10 cellular contexts compared by ENCODE assay signal in genomic region chr15:73800662-73801345, GRCh38. TPM values are rescaled to one million over a fixed set of nuclear protein-coding genes. Genes with fewer than 3 reads are reported as not detected.
DNase-seq lines count a peak whose midpoint lies in the region; ATAC-seq and TF ChIP-seq lines count a peak whose summit lies in the region.
"Had no signal": no experiment of that assay in that cellular context is flagged by ENCODE, and none has a peak within 500 bp of the region (broad histone marks: within the 10 kb centered on the region; RNA-seq: fewer than 3 reads in every experiment).

No MANE protein-coding gene starts in this region.

- no peak for TF ChIP-seq CTCF in PC-3 (conservative IDR thresholded peaks at IDR 0.05; ENCODE audit: low read depth, low read length)

- no peaks in the 10 kb centered on the region for H3F3A ChIP-seq in PC-3 (ENCODE audit: low read length, unreplicated experiment)

- peak overlapping the region in 1 of 2 donors; percentile 3 for H3K27ac Mint-ChIP-seq in activated naive CD4-positive, alpha-beta T cell treated with anti-CD3 and anti-CD28 coated beads, Interleukin-2, amount 50 U/mL, for 72 hours
- H3K27ac Mint-ChIP-seq: naive B cell had no signal

- peak; percentile 59 for DNase-seq in DMS79 (lab: John Stamatoyannopoulos, UW)
- DNase-seq in PC-3: peak; percentile 46
- DNase-seq in fibroblast of the conjunctiva (ENCODE audit: low read depth): peak; percentile 70
- peak; percentile 34 to 96 (median 78) for DNase-seq in posterior cingulate gyrus
- no peak for DNase-seq in activated naive CD4-positive, alpha-beta T cell treated with anti-CD3 and anti-CD28 coated beads, Interleukin-2, amount 50 U/mL, for 72 hours (ENCODE audit: low spot score in 2 of 2)
- DNase-seq in foreskin melanocyte: no peak
- DNase-seq: Karpas-422, naive B cell had no signal

- no peaks in the 10 kb centered on the region for H3K36me3 ChIP-seq in PC-3 (ENCODE audit: low read depth, low read length)

- intact Hi-C loops in PC-3 (cut with micrococcal nuclease) (no loop called here), posterior cingulate gyrus (cut with DNase I) (no loop called here)

- no peak overlapping the region for H3K4me3 ChIP-seq in PC-3 (ENCODE audit: low read length)

- H3K9me3 ChIP-seq in PC-3 (ENCODE audit: low read length): no peaks in the 10 kb centered on the region

- no peaks in the 10 kb centered on the region for H3K9me3 Mint-ChIP-seq in activated naive CD4-positive, alpha-beta T cell treated with anti-CD3 and anti-CD28 coated beads, Interleukin-2, amount 50 U/mL, for 72 hours
- H3K9me3 Mint-ChIP-seq: naive B cell had no signal

- POLR2A ChIA-PET in PC-3 (lab: Charles Lee; ENCODE audit: unreplicated experiment): no interaction called here

- H3K4me1 ChIP-seq in PC-3 (ENCODE audit: insufficient read depth, low read length): peaks cover 15% of the 10 kb centered on the region

- BruUV-seq in PC-3 (replicated peaks; lab: Mats Ljungman, UMichigan): no TSS peak

- no peaks in the 10 kb centered on the region for H3K36me3 Mint-ChIP-seq in activated naive CD4-positive, alpha-beta T cell treated with anti-CD3 and anti-CD28 coated beads, Interleukin-2, amount 50 U/mL, for 72 hours
- H3K36me3 Mint-ChIP-seq: naive B cell had no signal

- H3K27me3 ChIP-seq in PC-3 (ENCODE audit: low read length): no peaks in the 10 kb centered on the region

- CTCF ChIA-PET in PC-3 (lab: Charles Lee): interaction anchor here (0.6 to 1.3 kb wide), 2 partner anchors 73 to 697 kb away, joined by 3 to 5 read pairs; partner anchors contain the start of gene TBC1D21

- H3K9me2 ChIP-seq in PC-3 (replicated peaks; ENCODE audit: low read length): no peaks in the 10 kb centered on the region

- no peaks in the 10 kb centered on the region for H3K79me2 ChIP-seq in PC-3 (ENCODE audit: low read length)

- ATAC-seq in PC-3: peak; percentile 81
- ATAC-seq in activated naive CD4-positive, alpha-beta T cell treated with anti-CD3 and anti-CD28 coated beads, Interleukin-2, amount 50 U/mL, for 72 hours: no peak
- no peak for ATAC-seq in GM18520 (IDR thresholded peaks at IDR 0.05; ENCODE audit: unreplicated experiment)
- ATAC-seq in GM21423 (IDR thresholded peaks at IDR 0.05; ENCODE audit: unreplicated experiment): no peak

- H2AFZ ChIP-seq in PC-3 (ENCODE audit: low read length): no peak overlapping the region

- H3K9ac ChIP-seq in PC-3 (ENCODE audit: low read length): no peak overlapping the region

- H4K20me1 ChIP-seq in PC-3 (ENCODE audit: low read length): no peaks in the 10 kb centered on the region

- H3K27ac ChIP-seq in PC-3 (ENCODE audit: low read length): peak overlapping the region; percentile 19; the same call in 1 of the 2 replicates

- 0 out of 2 replicates have a peak overlapping the region, but pooled peaks have one; percentile 9 for H3K4me2 ChIP-seq in PC-3 (ENCODE audit: low read length)

RNA-seq across cellular contexts. Expression of gene INSYN1, which starts 47.7 kb away (rescaled TPM):
- total RNA-seq in PC-3 (2014; rRNA removed): not detected in 2 replicates
- total RNA-seq in activated naive CD4-positive, alpha-beta T cell treated with anti-CD3 and anti-CD28 coated beads, Interleukin-2, amount 50 U/mL, for 72 hours: not detected

Comparison
In these comparisons a context has a peak if more than half of its experiments do, and no peak if none do; other contexts are left out.
1. DNase-seq: peak in DMS79 (single experiment), PC-3 (single experiment), fibroblast of the conjunctiva (single experiment) and posterior cingulate gyrus (10 of 10); none in activated naive CD4-positive, alpha-beta T cell treated with anti-CD3 and anti-CD28 coated beads, Interleukin-2, amount 50 U/mL, for 72 hours (0 of 2) and foreskin melanocyte (single experiment).